ENCODE assay signal across 13 cellular contexts in genomic region chr11:120632579-120632978, GRCh38.
DNase-seq lines count a peak whose midpoint lies in the region; ATAC-seq and TF ChIP-seq lines count a peak whose summit lies in the region.
"Had no signal": no experiment of that assay in that cellular context is flagged by ENCODE, and none has a peak within 500 bp of the region (broad histone marks: within the 10 kb centered on the region; RNA-seq: fewer than 3 reads in every experiment).

No MANE protein-coding gene starts in this region.

- no peak overlapping the region for H3K27ac Mint-ChIP-seq in activated naive CD8-positive, alpha-beta T cell treated with anti-CD3 and anti-CD28 coated beads, Interleukin-2, amount 50 U/mL, for 24 hours
- H3K27ac Mint-ChIP-seq: naive thymus-derived CD8-positive, alpha-beta T cell had no signal

- peaks cover 4% of the 10 kb centered on the region for H3K27me3 Mint-ChIP-seq in activated naive CD8-positive, alpha-beta T cell treated with anti-CD3 and anti-CD28 coated beads, Interleukin-2, amount 50 U/mL, for 24 hours

- peak; percentile 73 for ATAC-seq in GM18867 (IDR thresholded peaks at IDR 0.05; ENCODE audit: unreplicated experiment)
- peak; percentile 82 for ATAC-seq in HG03159 (IDR thresholded peaks at IDR 0.05; ENCODE audit: unreplicated experiment)
- no peak for ATAC-seq in HG03460 (IDR thresholded peaks at IDR 0.05; ENCODE audit: unreplicated experiment)
- no peak for ATAC-seq in activated naive CD8-positive, alpha-beta T cell treated with anti-CD3 and anti-CD28 coated beads, Interleukin-2, amount 50 U/mL, for 24 hours
- ATAC-seq: naive thymus-derived CD8-positive, alpha-beta T cell had no signal

- no peak overlapping the region for H3K4me3 ChIP-seq in AG04450 (ENCODE audit: low read depth, low read length)
- H3K4me3 ChIP-seq in choroid plexus epithelial cell (ENCODE audit: low read depth, low read length), result no peak overlapping the region
- H3K4me3 ChIP-seq in lower leg skin (ENCODE audit: low read depth, poor library complexity, severe bottlenecking), result no peak overlapping the region

- DNase-seq in AG04450 (ENCODE audit: low read depth, low spot score) (no peak), choroid plexus epithelial cell (ENCODE audit: low read depth) (no peak), DMS79 treated with DMSO at 0.1 percent for 48 hours (lab: John Stamatoyannopoulos, UW) (no peak), lower leg skin (ENCODE audit: low spot score in 2 of 2) (no peak)
- no peak for DNase-seq in activated naive CD8-positive, alpha-beta T cell treated with anti-CD3 and anti-CD28 coated beads, Interleukin-2, amount 50 U/mL, for 24 hours
- DNase-seq: naive thymus-derived CD8-positive, alpha-beta T cell; NCI-H1048; T-helper 9 cell had no signal

- H3K9me3 Mint-ChIP-seq in activated naive CD8-positive, alpha-beta T cell treated with anti-CD3 and anti-CD28 coated beads, Interleukin-2, amount 50 U/mL, for 24 hours, result no peaks in the 10 kb centered on the region
- H3K9me3 Mint-ChIP-seq: naive thymus-derived CD8-positive, alpha-beta T cell had no signal

- no peaks in the 10 kb centered on the region; the same call in 1 of the 2 replicates for H3K9me3 ChIP-seq in AG04450 (ENCODE audit: control insufficient read depth, insufficient read depth, low read length)

- CTCF ChIA-PET in AG04450 (lab: Charles Lee), result interaction anchor here (1.3 kb wide), 1 partner anchor 170 kb away, joined by 3 read pairs; no protein-coding TSS in a partner anchor

- WGBS in lower leg skin, 2 donors, result 72 to 81% methylated on average over 3 of the region's 3 CpGs

- peak; percentile 28 for TF ChIP-seq CTCF in AG04450 (IDR thresholded peaks at IDR 0.05; ENCODE audit: low read depth, low read length)
- peak; percentile 43 for TF ChIP-seq CTCF in choroid plexus epithelial cell (conservative IDR thresholded peaks at IDR 0.05; ENCODE audit: low read depth, low read length)
- no peak for TF ChIP-seq CTCF in lower leg skin (IDR thresholded peaks at IDR 0.05)

- no peaks in the 10 kb centered on the region for H3K4me1 Mint-ChIP-seq in activated naive CD8-positive, alpha-beta T cell treated with anti-CD3 and anti-CD28 coated beads, Interleukin-2, amount 50 U/mL, for 24 hours
- H3K4me1 Mint-ChIP-seq: naive thymus-derived CD8-positive, alpha-beta T cell had no signal

- no peak for TF ChIP-seq POLR2A in lower leg skin (IDR thresholded peaks at IDR 0.05)

- no peaks in the 10 kb centered on the region for H3K36me3 Mint-ChIP-seq in activated naive CD8-positive, alpha-beta T cell treated with anti-CD3 and anti-CD28 coated beads, Interleukin-2, amount 50 U/mL, for 24 hours (ENCODE audit: low read depth)
- H3K36me3 Mint-ChIP-seq: naive thymus-derived CD8-positive, alpha-beta T cell had no signal

- POLR2A ChIA-PET in AG04450 (lab: Yijun Ruan, JAX), result no interaction called here

- intact Hi-C loops in lower leg skin (cut with DNase I; ENCODE audit: low total_unique reads), result no loop called here

- H3K27ac ChIP-seq in AG04450 (ENCODE audit: low read depth, low read length), result no peak overlapping the region
- H3K27ac ChIP-seq: C4-2B, HL-60 had no signal

- H3K27me3 ChIP-seq in AG04450 (ENCODE audit: control insufficient read depth, insufficient read depth, low read length), result peaks cover 26% of the 10 kb centered on the region

- no peak overlapping the region for H3K4me3 Mint-ChIP-seq in activated naive CD8-positive, alpha-beta T cell treated with anti-CD3 and anti-CD28 coated beads, Interleukin-2, amount 50 U/mL, for 24 hours
- H3K4me3 Mint-ChIP-seq: naive thymus-derived CD8-positive, alpha-beta T cell had no signal

Comparison
In these comparisons a context has a peak if more than half of its experiments do, and no peak if none do; other contexts are left out.
1. CTCF ChIP-seq: peak in AG04450 (single experiment) and choroid plexus epithelial cell (single experiment); none in lower leg skin (0 of 3).
2. ATAC-seq: peak in GM18867 (single experiment) and HG03159 (single experiment); none in HG03460 (single experiment) and activated naive CD8-positive, alpha-beta T cell treated with anti-CD3 and anti-CD28 coated beads, Interleukin-2, amount 50 U/mL, for 24 hours (single experiment).